Comparison of ENCODE assay signal across 8 cellular contexts in genomic region chr17:44071198-44071520, GRCh38. TPM values are rescaled to one million over a fixed set of nuclear protein-coding genes. Genes with fewer than 3 reads are reported as not detected.
A peak's percentile ranks its signal among the peaks of the same experiment; 100 is the strongest.
DNase-seq lines count a peak whose midpoint lies in the region; TF ChIP-seq lines count a peak whose summit lies in the region.

No MANE protein-coding gene starts in this region.

- peak overlapping the region; percentile 96 for H3K4me2 ChIP-seq in MM.1S (ENCODE audit: low read depth, low read length)

- peaks cover 37% of the 10 kb centered on the region for H3K79me2 ChIP-seq in MM.1S (ENCODE audit: low read length)

- H3K27me3 ChIP-seq in MM.1S (replicated peaks; ENCODE audit: insufficient read depth, low read length) (no peaks in the 10 kb centered on the region), dorsolateral prefrontal cortex (no peaks in the 10 kb centered on the region), neutrophil (no peaks in the 10 kb centered on the region)

- H4K20me1 ChIP-seq in MM.1S (ENCODE audit: insufficient read depth, low read length), result no peaks in the 10 kb centered on the region

- H3K9me2 ChIP-seq in MM.1S (replicated peaks; ENCODE audit: insufficient read depth, low read length), result no peaks in the 10 kb centered on the region

- H3K4me1 ChIP-seq in MM.1S (ENCODE audit: low read length), result peaks cover 10% of the 10 kb centered on the region
- peaks cover 36 to 37% of the 10 kb centered on the region in 2 experiments for H3K4me1 ChIP-seq in neutrophil (ENCODE audit: control insufficient read depth in 1 of 2, insufficient read depth in 1 of 2, low read depth in 1 of 2, low read length in 1 of 2)

- no peaks in the 10 kb centered on the region for H3K9me3 ChIP-seq in MM.1S (replicated peaks; ENCODE audit: insufficient read depth, low read length)
- no peaks in the 10 kb centered on the region for H3K9me3 ChIP-seq in neutrophil

- H3K9ac ChIP-seq in MM.1S (ENCODE audit: low read length), result peak overlapping the region; percentile 80

- H3K4me3 ChIP-seq in GM12864 (ENCODE audit: low read depth, low read length), result peak overlapping the region; percentile 91
- H3K4me3 ChIP-seq in MM.1S (ENCODE audit: low read length), result peak overlapping the region; percentile 94
- H3K4me3 ChIP-seq in dorsolateral prefrontal cortex, result peak overlapping the region; percentile 57 to 96 (median 84)
- peak overlapping the region; percentile 67 to 80 for H3K4me3 ChIP-seq in neutrophil (ENCODE audit: low read depth in 1 of 2, low read length in 1 of 2)

- peak overlapping the region; percentile 75 for H2AFZ ChIP-seq in MM.1S (ENCODE audit: low read length)

- TF ChIP-seq CTCF in GM12864 (IDR thresholded peaks at IDR 0.05; ENCODE audit: low read depth, low read length, missing control alignments) (no peak), MM.1S (IDR thresholded peaks at IDR 0.05; ENCODE audit: low read length) (no peak), dorsolateral prefrontal cortex (IDR thresholded peaks at IDR 0.05 in 54 of 56, conservative IDR thresholded peaks at IDR 0.05 in 2 of 56; ENCODE audit: low read depth in 1 of 56, partially characterized antibody in 56 of 56) (no peak), neutrophil (IDR thresholded peaks at IDR 0.05) (no peak)

- H3F3A ChIP-seq in MM.1S (ENCODE audit: insufficient read depth, low read length), result peaks cover 21% of the 10 kb centered on the region

- H3K27ac ChIP-seq in MM.1S (ENCODE audit: low read length), result peak overlapping the region; percentile 75; the same call in 1 of the 2 replicates
- peak overlapping the region in 58 of 59 donors; percentile 23 to 97 (median 90) for H3K27ac ChIP-seq in dorsolateral prefrontal cortex
- peak overlapping the region; percentile 75 for H3K27ac ChIP-seq in neutrophil

- no peaks in the 10 kb centered on the region for H3K36me3 ChIP-seq in MM.1S (replicated peaks; ENCODE audit: insufficient read depth, low read length)
- H3K36me3 ChIP-seq in neutrophil, result peaks cover 14% of the 10 kb centered on the region

- DNase-seq in GM12864 (ENCODE audit: low read depth), result no peak
- DNase-seq in MM.1S, result no peak
- DNase-seq in dorsolateral prefrontal cortex, result no peak
- DNase-seq in NK-92 (lab: John Stamatoyannopoulos, UW; ENCODE audit: unreplicated experiment), result no peak
- DNase-seq in ACHN, result no peak
- no peak for DNase-seq in T-helper 9 cell
- no peak for DNase-seq in DMS79 treated with DMSO at 0.1 percent for 48 hours (lab: John Stamatoyannopoulos, UW)

- in situ Hi-C loops in ACHN (cut with HindIII; ENCODE audit: low pct_ligation_motif_present, low pct_unique_long_range_greater_than_20kb, low sequenced_read_pairs), result no loop called here

- intact Hi-C loops in dorsolateral prefrontal cortex (cut with DNase I), result loop anchor here (2.0 to 5.0 kb wide), 2 partner anchors 41 to 56 kb away; partner anchors contain the start of gene TMEM101 (in 1 of the 2)

RNA-seq across cellular contexts. Expression of gene G6PC3, which starts 0.6 kb away (rescaled TPM):
- 10 to 100 TPM; 29.8 to 60.2 (median 41.8) TPM for total RNA-seq in dorsolateral prefrontal cortex

RNA-seq across cellular contexts. Expression of gene LSM12, which starts 4.7 kb away (rescaled TPM):
- 10 to 100 TPM; 27.5 to 55.0 (median 39.7) TPM for total RNA-seq in dorsolateral prefrontal cortex

RNA-seq across cellular contexts. Expression of gene HDAC5, which starts 52.3 kb away (rescaled TPM):
- total RNA-seq in dorsolateral prefrontal cortex, result 100 to 1,000 TPM in 88 of 120 experiments, 10 to 100 TPM in 32; 70.3 to 155 (median 110) TPM

RNA-seq across cellular contexts. Expression of gene TMEM101, which starts 56.4 kb away (rescaled TPM):
- 10 to 100 TPM; 13.5 to 26.7 (median 19.9) TPM for total RNA-seq in dorsolateral prefrontal cortex
